ENCODE assay signal across 9 cellular contexts in genomic region chr4:110049951-110050925, GRCh38.
DNase-seq lines count a peak whose midpoint lies in the region; ATAC-seq, FAIRE-seq and TF ChIP-seq lines count a peak whose summit lies in the region.
"Had no signal": no experiment of that assay in that cellular context is flagged by ENCODE, and none has a peak within 500 bp of the region (broad histone marks: within the 10 kb centered on the region; RNA-seq: fewer than 3 reads in every experiment).

No MANE protein-coding gene starts in this region.

- intact Hi-C loops in pancreas (cut with DNase I): loop anchor here in 2 of 3 donors (5.0 to 10.0 kb wide), 2 partner anchors 155 to 162 kb away; no protein-coding TSS in a partner anchor

- peak; percentile 88 for TF ChIP-seq CTCF in HFF-Myc (IDR thresholded peaks at IDR 0.05; ENCODE audit: low read depth, low read length, missing control alignments)
- TF ChIP-seq CTCF in fibroblast of villous mesenchyme (IDR thresholded peaks at IDR 0.05; ENCODE audit: insufficient read depth, low read depth, low read length): peak; percentile 85
- peak in 3 of 4 donors; percentile 33 to 65 (median 55) for TF ChIP-seq CTCF in pancreas (IDR thresholded peaks at IDR 0.05)

- no peak overlapping the region for H3K4me3 ChIP-seq in HFF-Myc (replicated peaks; ENCODE audit: low read depth, low read length)
- H3K4me3 ChIP-seq in fibroblast of villous mesenchyme (ENCODE audit: low read depth, low read length): no peak overlapping the region
- H3K4me3 ChIP-seq in pancreas: no peak overlapping the region

- H3K4me1 ChIP-seq in pancreas: no peaks in the 10 kb centered on the region

- H3K9me3 ChIP-seq in pancreas: no peaks in the 10 kb centered on the region

- peak; percentile 61 for FAIRE-seq in pancreas (lab: Jason Lieb, UNC)

- peak in 3 of 4 donors; percentile 67 to 78 (median 71) for ATAC-seq in pancreas

- 38 to 50% methylated on average over 9 of the region's 9 CpGs for WGBS in pancreas, 2 donors

- DNase-seq in DMS53 treated with DMSO at 0.1 percent for 48 hours (lab: John Stamatoyannopoulos, UW; ENCODE audit: unreplicated experiment) (peak; percentile 28), HFF-Myc (ENCODE audit: extremely low read depth, low read depth) (peak; percentile 15), NCI-H82 (lab: John Stamatoyannopoulos, UW) (peak; percentile 58), fibroblast of villous mesenchyme (ENCODE audit: low read depth) (peak; percentile 61), pancreas (peak in 1 of 6 donors; percentile 40), T1000 (lab: John Stamatoyannopoulos, UW) (no peak), GOT3 (lab: John Stamatoyannopoulos, UW) (no peak)
- DNase-seq in activated T-cell treated with anti-CD3 and anti-CD28 coated beads, Interleukin-2, amount 50 U/mL, for 1 hour: peak; percentile 39
- DNase-seq: activated naive CD8-positive, alpha-beta T cell treated with anti-CD3 and anti-CD28 coated beads, Interleukin-2, amount 10 ng/mL, durations not matched to agents 7 days and 5 days had no signal

- no peaks in the 10 kb centered on the region for H3K27me3 ChIP-seq in pancreas

- no peak overlapping the region for H3K27ac ChIP-seq in pancreas

- H3K36me3 ChIP-seq in pancreas: no peaks in the 10 kb centered on the region

Comparison
In these comparisons a context has a peak if more than half of its experiments do, and no peak if none do; other contexts are left out.
1. DNase-seq: peak in DMS53 treated with DMSO at 0.1 percent for 48 hours (single experiment), HFF-Myc (single experiment), NCI-H82 (single experiment), activated T-cell treated with anti-CD3 and anti-CD28 coated beads, Interleukin-2, amount 50 U/mL, for 1 hour (single experiment) and fibroblast of villous mesenchyme (single experiment); none in T1000 (single experiment) and GOT3 (single experiment).
2. Peak in every context shown above with its lines, with median percentiles within 50 percentile points of each other: CTCF ChIP-seq.